1 cellular context compared by ENCODE assay signal in the genomic region with DNA sequence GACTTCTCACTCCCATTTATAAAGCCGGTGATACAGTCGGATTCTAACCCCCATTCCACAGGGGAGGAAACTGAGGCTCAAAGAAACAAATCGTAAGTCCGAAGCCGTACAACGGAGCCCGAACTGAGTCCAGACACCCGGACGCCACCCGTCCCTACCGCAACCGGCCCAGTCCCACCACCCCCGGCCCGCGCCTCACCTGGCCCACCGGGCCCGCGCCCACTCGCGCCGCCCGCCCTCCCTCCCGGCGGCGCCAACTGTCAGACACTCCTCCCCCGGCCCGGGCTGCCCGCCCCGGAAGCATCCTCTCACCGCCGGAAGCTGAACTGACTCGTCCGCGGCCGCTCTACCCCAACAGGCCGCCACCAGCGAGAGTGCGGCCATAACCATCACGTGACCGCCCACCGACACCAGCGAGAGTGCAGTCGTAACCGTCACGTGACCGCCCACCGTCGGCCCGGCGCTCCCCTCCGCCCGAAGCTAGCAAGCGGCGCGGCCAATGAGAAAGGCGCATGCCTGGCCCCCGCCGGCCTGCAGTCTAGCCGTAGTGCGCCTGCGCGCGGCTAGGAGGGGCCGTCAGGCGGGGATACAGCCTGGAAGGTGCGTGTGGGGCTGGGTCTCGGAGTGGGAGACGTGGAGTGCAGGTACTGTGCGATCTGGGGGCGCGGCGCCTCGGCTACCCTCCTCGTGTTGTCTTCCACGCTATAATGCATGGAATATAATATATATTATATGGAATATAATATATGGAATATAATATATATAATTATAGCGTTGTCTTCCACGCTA.
A peak's percentile ranks its signal among the peaks of the same experiment; 100 is the strongest.
TF ChIP-seq lines count a peak whose summit lies in the region.

A gene with protein sequence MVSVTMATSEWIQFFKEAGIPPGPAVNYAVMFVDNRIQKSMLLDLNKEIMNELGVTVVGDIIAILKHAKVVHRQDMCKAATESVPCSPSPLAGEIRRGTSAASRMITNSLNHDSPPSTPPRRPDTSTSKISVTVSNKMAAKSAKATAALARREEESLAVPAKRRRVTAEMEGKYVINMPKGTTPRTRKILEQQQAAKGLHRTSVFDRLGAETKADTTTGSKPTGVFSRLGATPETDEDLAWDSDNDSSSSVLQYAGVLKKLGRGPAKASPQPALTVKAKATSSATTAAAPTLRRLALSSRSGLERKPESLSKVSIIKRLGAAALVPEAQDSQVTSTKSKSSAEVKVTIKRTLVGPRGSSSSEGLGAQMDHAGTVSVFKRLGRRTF (minus strand): TSS at position 273 of the 789 bp plus-strand sequence. CDS start 6,540 bp downstream, outside the sequence.
A gene with protein sequence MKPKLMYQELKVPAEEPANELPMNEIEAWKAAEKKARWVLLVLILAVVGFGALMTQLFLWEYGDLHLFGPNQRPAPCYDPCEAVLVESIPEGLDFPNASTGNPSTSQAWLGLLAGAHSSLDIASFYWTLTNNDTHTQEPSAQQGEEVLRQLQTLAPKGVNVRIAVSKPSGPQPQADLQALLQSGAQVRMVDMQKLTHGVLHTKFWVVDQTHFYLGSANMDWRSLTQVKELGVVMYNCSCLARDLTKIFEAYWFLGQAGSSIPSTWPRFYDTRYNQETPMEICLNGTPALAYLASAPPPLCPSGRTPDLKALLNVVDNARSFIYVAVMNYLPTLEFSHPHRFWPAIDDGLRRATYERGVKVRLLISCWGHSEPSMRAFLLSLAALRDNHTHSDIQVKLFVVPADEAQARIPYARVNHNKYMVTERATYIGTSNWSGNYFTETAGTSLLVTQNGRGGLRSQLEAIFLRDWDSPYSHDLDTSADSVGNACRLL (plus strand): TSS at position 571 of the 789 bp plus-strand sequence. CDS start 17,789 bp downstream, outside the sequence.

TF ChIP-seq in WTC11, 78 proteins besides CTCF, POLR2A, EP300 and RAD21 (continued from another document):
- TF ChIP-seq, protein P1, sequence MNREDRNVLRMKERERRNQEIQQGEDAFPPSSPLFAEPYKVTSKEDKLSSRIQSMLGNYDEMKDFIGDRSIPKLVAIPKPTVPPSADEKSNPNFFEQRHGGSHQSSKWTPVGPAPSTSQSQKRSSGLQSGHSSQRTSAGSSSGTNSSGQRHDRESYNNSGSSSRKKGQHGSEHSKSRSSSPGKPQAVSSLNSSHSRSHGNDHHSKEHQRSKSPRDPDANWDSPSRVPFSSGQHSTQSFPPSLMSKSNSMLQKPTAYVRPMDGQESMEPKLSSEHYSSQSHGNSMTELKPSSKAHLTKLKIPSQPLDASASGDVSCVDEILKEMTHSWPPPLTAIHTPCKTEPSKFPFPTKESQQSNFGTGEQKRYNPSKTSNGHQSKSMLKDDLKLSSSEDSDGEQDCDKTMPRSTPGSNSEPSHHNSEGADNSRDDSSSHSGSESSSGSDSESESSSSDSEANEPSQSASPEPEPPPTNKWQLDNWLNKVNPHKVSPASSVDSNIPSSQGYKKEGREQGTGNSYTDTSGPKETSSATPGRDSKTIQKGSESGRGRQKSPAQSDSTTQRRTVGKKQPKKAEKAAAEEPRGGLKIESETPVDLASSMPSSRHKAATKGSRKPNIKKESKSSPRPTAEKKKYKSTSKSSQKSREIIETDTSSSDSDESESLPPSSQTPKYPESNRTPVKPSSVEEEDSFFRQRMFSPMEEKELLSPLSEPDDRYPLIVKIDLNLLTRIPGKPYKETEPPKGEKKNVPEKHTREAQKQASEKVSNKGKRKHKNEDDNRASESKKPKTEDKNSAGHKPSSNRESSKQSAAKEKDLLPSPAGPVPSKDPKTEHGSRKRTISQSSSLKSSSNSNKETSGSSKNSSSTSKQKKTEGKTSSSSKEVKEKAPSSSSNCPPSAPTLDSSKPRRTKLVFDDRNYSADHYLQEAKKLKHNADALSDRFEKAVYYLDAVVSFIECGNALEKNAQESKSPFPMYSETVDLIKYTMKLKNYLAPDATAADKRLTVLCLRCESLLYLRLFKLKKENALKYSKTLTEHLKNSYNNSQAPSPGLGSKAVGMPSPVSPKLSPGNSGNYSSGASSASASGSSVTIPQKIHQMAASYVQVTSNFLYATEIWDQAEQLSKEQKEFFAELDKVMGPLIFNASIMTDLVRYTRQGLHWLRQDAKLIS (CRISPR knock-in tag; IDR thresholded peaks at IDR 0.05; ENCODE audit: borderline replicate concordance): no peak
- peak; percentile 77 for TF ChIP-seq HMGA2 (CRISPR knock-in tag; IDR thresholded peaks at IDR 0.05)
